21 cellular contexts compared by ENCODE assay signal in genomic region chr5:1387876-1388275, GRCh38. TPM values are rescaled to one million over a fixed set of nuclear protein-coding genes. Genes with fewer than 3 reads are reported as not detected.
"Had no signal": no experiment of that assay in that cellular context is flagged by ENCODE, and none has a peak within 500 bp of the region (broad histone marks: within the 10 kb centered on the region; RNA-seq: fewer than 3 reads in every experiment).

No MANE protein-coding gene starts in this region.

- H3K36me3 Mint-ChIP-seq: stimulated activated memory B cell treated with anti-CD40 and anti-IgM and Interleukin-4, amounts not matched to agents 10 μg/mL and 1 μg/mL and 100 μg/mL, for 72 hours had no signal

- DNase-seq: activated CD4-positive, alpha-beta T cell treated with anti-CD3 and anti-CD28 coated beads, Interleukin-2, amount 10 ng/mL, durations not matched to agents 24 days and 14 days; activated CD4-positive, CD25-positive, alpha-beta regulatory T cell; activated CD8-positive, alpha-beta T cell treated with anti-CD3 and anti-CD28 coated beads, Interleukin-2, amount 10 ng/mL, durations not matched to agents 7 days and 5 days; activated effector memory CD4-positive, alpha-beta T cell treated with anti-CD3 and anti-CD28 coated beads, Interleukin-2, amount 50 U/mL, for 16 hours; activated naive CD4-positive, alpha-beta T cell treated with anti-CD3 and anti-CD28 coated beads, Interleukin-2, amount 50 U/mL, for 16 hours; activated T-cell treated with anti-CD3 and anti-CD28 coated beads, Interleukin-2, amount 50 U/mL, for 48 hours; dermis blood vessel endothelial cell; effector memory CD8-positive, alpha-beta T cell; esophagus squamous epithelium; lower lobe of right lung; pancreas; stimulated activated CD4-positive, alpha-beta T cell treated with anti-CD3 and anti-CD28 coated beads, Interleukin-4, amount 100 ng/mL, for 24 hours; T-helper 9 cell; testis; upper lobe of left lung had no signal

- H3K9me3 Mint-ChIP-seq: effector memory CD8-positive, alpha-beta T cell had no signal

- H3K27ac ChIP-seq: adrenal gland, esophagus squamous epithelium, lower lobe of right lung, pancreas, right lobe of liver, testis, upper lobe of left lung had no signal

- H3K4me1 ChIP-seq: pancreas had no signal

- H3K36me3 ChIP-seq: adrenal gland, esophagus squamous epithelium, lower lobe of right lung, pancreas, right lobe of liver, upper lobe of left lung had no signal

- H3K4me3 ChIP-seq: adrenal gland, esophagus squamous epithelium, lower lobe of right lung, pancreas, right lobe of liver, smooth muscle cell, testis, upper lobe of left lung had no signal

- ATAC-seq: activated CD8-positive, alpha-beta T cell treated with anti-CD3 and anti-CD28 coated beads, Interleukin-2, amount 10 ng/mL, durations not matched to agents 7 days and 5 days; effector memory CD8-positive, alpha-beta T cell; lower lobe of right lung; pancreas; right lobe of liver; stimulated activated memory B cell treated with anti-CD40 and anti-IgM and Interleukin-4, amounts not matched to agents 10 μg/mL and 1 μg/mL and 100 μg/mL, for 72 hours had no signal

- H3K9me3 ChIP-seq: adrenal gland, esophagus squamous epithelium, lower lobe of right lung, pancreas, right lobe of liver, testis, upper lobe of left lung had no signal

- H3K27me3 ChIP-seq: adrenal gland, pancreas, right lobe of liver, testis, upper lobe of left lung had no signal

- H3K4me2 ChIP-seq: smooth muscle cell had no signal

RNA-seq across cellular contexts. Expression of gene SLC6A3, which starts 57.4 kb away (rescaled TPM):
- total RNA-seq: activated CD4-positive, alpha-beta T cell treated with anti-CD3 and anti-CD28 coated beads, Interleukin-2, amount 10 ng/mL, durations not matched to agents 24 days and 14 days; activated CD8-positive, alpha-beta T cell treated with anti-CD3 and anti-CD28 coated beads, Interleukin-2, amount 10 ng/mL, durations not matched to agents 7 days and 5 days; adrenal gland; bronchial epithelial cell; dermis blood vessel endothelial cell; pancreas; pulmonary artery endothelial cell; right lobe of liver; smooth muscle cell had no signal
- polyA plus RNA-seq: pancreas, smooth muscle cell had no signal
